Comparison of ENCODE assay signal across 19 cellular contexts in the genomic region with DNA sequence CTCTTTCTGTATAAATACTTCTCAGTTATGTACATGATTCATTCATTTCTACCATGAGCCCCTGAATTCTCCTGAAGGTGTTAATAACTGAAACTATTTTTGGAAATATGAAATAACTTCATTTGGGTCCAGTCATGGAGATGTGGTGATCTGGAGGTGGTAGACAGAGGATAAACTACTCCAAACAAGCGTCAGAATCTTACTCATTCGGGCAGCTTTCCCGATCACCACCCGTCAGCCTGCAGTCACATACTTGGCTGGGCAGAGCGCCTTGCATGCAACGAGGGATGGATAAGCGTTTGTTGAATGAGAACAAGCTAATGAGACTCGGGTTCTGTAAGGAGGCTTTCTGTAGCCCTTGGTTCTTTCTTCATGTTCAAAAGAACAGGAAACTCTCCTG.
DNase-seq lines count a peak whose midpoint lies in the region; TF ChIP-seq lines count a peak whose summit lies in the region.
"Had no signal": no experiment of that assay in that cellular context is flagged by ENCODE, and none has a peak within 500 bp of the region (broad histone marks: within the 10 kb centered on the region; RNA-seq: fewer than 3 reads in every experiment).

No MANE protein-coding gene starts in this region.

- H4K20me1 ChIP-seq in smooth muscle cell (ENCODE audit: low read depth) = no peaks in the 10 kb centered on the region

- H3K4me3 ChIP-seq in dorsolateral prefrontal cortex = peak overlapping the region in 1 of 59 donors; percentile 4
- no peak overlapping the region for H3K4me3 ChIP-seq in thyroid gland (replicated peaks in 1 of 3)
- H3K4me3 ChIP-seq in smooth muscle cell = no peak overlapping the region
- H3K4me3 ChIP-seq: K562, SJSA1 had no signal

- H3F3A ChIP-seq in smooth muscle cell (ENCODE audit: low read depth) = no peaks in the 10 kb centered on the region

- H3K4me1 ChIP-seq in thyroid gland (no peaks in the 10 kb centered on the region), smooth muscle cell (ENCODE audit: low read depth) (no peaks in the 10 kb centered on the region)
- H3K4me1 ChIP-seq: BE2C had no signal

- no peak overlapping the region for H3K27ac ChIP-seq in dorsolateral prefrontal cortex
- H3K27ac ChIP-seq in thyroid gland = peak overlapping the region in 1 of 3 donors; percentile 1
- no peak overlapping the region for H3K27ac ChIP-seq in smooth muscle cell (ENCODE audit: low read depth)
- H3K27ac ChIP-seq: SJSA1 had no signal

- peak; percentile 52 for DNase-seq in HCEC 1CT
- DNase-seq in dorsolateral prefrontal cortex = peak in 8 of 10 donors; percentile 30 to 66 (median 54)
- DNase-seq in inferior parietal cortex (ENCODE audit: extremely low spot score) = peak; percentile 45
- DNase-seq in thyroid gland = peak; percentile 51 to 54
- no peak for DNase-seq in effector CD8-positive, alpha-beta T cell (lab: John Stamatoyannopoulos, UW)
- DNase-seq in smooth muscle cell (lab: John Stamatoyannopoulos, UW; ENCODE audit: unreplicated experiment) = no peak
- DNase-seq in activated CD8-positive, alpha-beta memory T cell treated with anti-CD3 and anti-CD28 coated beads, Interleukin-2, amount 50 U/mL, for 48 hours = no peak
- DNase-seq: BE2C; H7; HFFc6; NCI-H1092 treated with DMSO at 0.1 percent for 48 hours; NCI-H1436 treated with DMSO at 0.1 percent for 48 hours; NCI-H2029; NCI-H2227 treated with DMSO at 0.1 percent for 48 hours; NCI-H510A; NCI-H748 treated with DMSO at 0.1 percent for 48 hours; NK-92 treated with Interleukin-12 subunit alpha and Interleukin-12 subunit beta, amount 100 ng/mL, for 24 hours had no signal

- no peaks in the 10 kb centered on the region for H3K9me3 ChIP-seq in thyroid gland
- H3K9me3 ChIP-seq in smooth muscle cell (replicated peaks; ENCODE audit: low read depth) = no peaks in the 10 kb centered on the region
- H3K9me3 ChIP-seq: BE2C, SJSA1 had no signal

- H3K27me3 ChIP-seq in dorsolateral prefrontal cortex (no peaks in the 10 kb centered on the region), thyroid gland (no peaks in the 10 kb centered on the region), smooth muscle cell (ENCODE audit: low read depth) (no peaks in the 10 kb centered on the region)
- H3K27me3 ChIP-seq: BE2C, SJSA1 had no signal

- TF ChIP-seq POLR2A in thyroid gland (IDR thresholded peaks at IDR 0.05) = no peak

- H3K4me2 ChIP-seq in smooth muscle cell = no peak overlapping the region

- H3K9ac ChIP-seq in smooth muscle cell (ENCODE audit: low read depth) = no peak overlapping the region

- no peak for TF ChIP-seq CTCF in dorsolateral prefrontal cortex (IDR thresholded peaks at IDR 0.05 in 54 of 56, conservative IDR thresholded peaks at IDR 0.05 in 2 of 56; ENCODE audit: low read depth in 1 of 56, partially characterized antibody in 56 of 56)
- no peak for TF ChIP-seq CTCF in thyroid gland (IDR thresholded peaks at IDR 0.05)
- no peak for TF ChIP-seq CTCF in smooth muscle cell (IDR thresholded peaks at IDR 0.05; ENCODE audit: borderline replicate concordance, insufficient read depth, poor library complexity, severe bottlenecking)

- WGBS in thyroid gland, 2 donors = 47 to 50% methylated on average over 8 of the region's 8 CpGs
- 91% methylated on average over 8 of the region's 8 CpGs for WGBS in smooth muscle cell (ENCODE audit: low lambda C conversion rate)

- H3K36me3 ChIP-seq in thyroid gland (no peaks in the 10 kb centered on the region), smooth muscle cell (ENCODE audit: low read depth) (no peaks in the 10 kb centered on the region)
- H3K36me3 ChIP-seq: BE2C, SJSA1 had no signal

- H3K79me2 ChIP-seq in smooth muscle cell (ENCODE audit: low read depth) = no peaks in the 10 kb centered on the region

- intact Hi-C loops in dorsolateral prefrontal cortex (cut with DNase I) = no loop called here
- intact Hi-C loops in thyroid gland (cut with DNase I) = no loop called here

- no peak overlapping the region for H2AFZ ChIP-seq in smooth muscle cell (ENCODE audit: low read depth)

Comparison
In these comparisons a context has a peak if more than half of its experiments do, and no peak if none do; other contexts are left out.
1. DNase-seq: peak in HCEC 1CT (single experiment), dorsolateral prefrontal cortex (8 of 10), inferior parietal cortex (single experiment) and thyroid gland (2 of 2); none in effector CD8-positive, alpha-beta T cell (single experiment), smooth muscle cell (single experiment) and activated CD8-positive, alpha-beta memory T cell treated with anti-CD3 and anti-CD28 coated beads, Interleukin-2, amount 50 U/mL, for 48 hours (single experiment).